In the genomic region with DNA sequence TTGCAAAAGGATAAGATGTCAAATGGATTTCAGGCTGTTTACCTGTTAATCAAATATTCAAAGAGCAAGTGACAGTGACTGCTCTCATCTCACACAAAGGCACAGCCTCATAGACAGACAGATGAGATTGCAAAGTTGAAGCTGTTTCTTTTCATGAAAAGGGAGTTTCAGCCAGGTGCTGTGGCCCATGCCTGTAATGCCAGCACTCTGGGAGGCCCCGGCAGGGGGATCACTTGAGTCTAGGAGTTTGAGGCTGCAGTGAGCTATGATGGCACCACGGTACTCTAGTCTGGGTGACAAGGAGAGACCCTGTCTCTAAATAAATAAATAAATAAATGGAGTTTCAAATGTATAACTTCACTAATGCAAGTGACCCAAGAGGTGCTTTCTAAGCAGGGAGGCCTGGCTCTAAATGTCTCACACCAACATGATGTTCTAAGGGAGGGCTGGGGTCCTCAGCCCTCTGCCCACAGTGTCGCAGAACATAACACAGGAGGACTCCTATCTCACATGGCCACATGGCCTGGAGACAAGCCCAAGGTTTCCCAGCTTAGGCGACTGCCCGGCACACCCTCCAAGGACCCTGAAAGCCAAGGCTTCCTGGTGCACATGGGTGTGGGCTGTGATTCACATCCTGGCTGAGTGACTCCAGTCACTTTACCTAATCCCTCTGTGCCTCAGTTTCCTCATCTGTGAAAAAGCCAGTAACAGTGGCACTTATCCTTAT, we compare ENCODE assay signal across 1 cellular context.
TF ChIP-seq lines count a peak whose summit lies in the region.

No MANE protein-coding gene starts in this region.

TF ChIP-seq in HCT116, 20 proteins besides CTCF, POLR2A, EP300 and RAD21:
- no peak for TF ChIP-seq ZFX (IDR thresholded peaks at IDR 0.05)
- TF ChIP-seq YY1 (IDR thresholded peaks at IDR 0.05; ENCODE audit: extremely low read depth, insufficient replicate concordance, low read depth, low read length) = no peak
- TF ChIP-seq ZBTB33 (IDR thresholded peaks at IDR 0.05; ENCODE audit: extremely low read depth, insufficient replicate concordance, low read length) = no peak
- TF ChIP-seq SIN3A (IDR thresholded peaks at IDR 0.05; ENCODE audit: low read depth) = no peak
- TF ChIP-seq, protein P1, sequence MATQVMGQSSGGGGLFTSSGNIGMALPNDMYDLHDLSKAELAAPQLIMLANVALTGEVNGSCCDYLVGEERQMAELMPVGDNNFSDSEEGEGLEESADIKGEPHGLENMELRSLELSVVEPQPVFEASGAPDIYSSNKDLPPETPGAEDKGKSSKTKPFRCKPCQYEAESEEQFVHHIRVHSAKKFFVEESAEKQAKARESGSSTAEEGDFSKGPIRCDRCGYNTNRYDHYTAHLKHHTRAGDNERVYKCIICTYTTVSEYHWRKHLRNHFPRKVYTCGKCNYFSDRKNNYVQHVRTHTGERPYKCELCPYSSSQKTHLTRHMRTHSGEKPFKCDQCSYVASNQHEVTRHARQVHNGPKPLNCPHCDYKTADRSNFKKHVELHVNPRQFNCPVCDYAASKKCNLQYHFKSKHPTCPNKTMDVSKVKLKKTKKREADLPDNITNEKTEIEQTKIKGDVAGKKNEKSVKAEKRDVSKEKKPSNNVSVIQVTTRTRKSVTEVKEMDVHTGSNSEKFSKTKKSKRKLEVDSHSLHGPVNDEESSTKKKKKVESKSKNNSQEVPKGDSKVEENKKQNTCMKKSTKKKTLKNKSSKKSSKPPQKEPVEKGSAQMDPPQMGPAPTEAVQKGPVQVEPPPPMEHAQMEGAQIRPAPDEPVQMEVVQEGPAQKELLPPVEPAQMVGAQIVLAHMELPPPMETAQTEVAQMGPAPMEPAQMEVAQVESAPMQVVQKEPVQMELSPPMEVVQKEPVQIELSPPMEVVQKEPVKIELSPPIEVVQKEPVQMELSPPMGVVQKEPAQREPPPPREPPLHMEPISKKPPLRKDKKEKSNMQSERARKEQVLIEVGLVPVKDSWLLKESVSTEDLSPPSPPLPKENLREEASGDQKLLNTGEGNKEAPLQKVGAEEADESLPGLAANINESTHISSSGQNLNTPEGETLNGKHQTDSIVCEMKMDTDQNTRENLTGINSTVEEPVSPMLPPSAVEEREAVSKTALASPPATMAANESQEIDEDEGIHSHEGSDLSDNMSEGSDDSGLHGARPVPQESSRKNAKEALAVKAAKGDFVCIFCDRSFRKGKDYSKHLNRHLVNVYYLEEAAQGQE (IDR thresholded peaks at IDR 0.05; ENCODE audit: low read depth) = no peak
- no peak for TF ChIP-seq ELF1 (IDR thresholded peaks at IDR 0.05; ENCODE audit: borderline replicate concordance, low read depth)
- TF ChIP-seq FOSL1 (IDR thresholded peaks at IDR 0.05; ENCODE audit: low read depth) = no peak
- TF ChIP-seq, protein P2, sequence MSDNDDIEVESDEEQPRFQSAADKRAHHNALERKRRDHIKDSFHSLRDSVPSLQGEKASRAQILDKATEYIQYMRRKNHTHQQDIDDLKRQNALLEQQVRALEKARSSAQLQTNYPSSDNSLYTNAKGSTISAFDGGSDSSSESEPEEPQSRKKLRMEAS (IDR thresholded peaks at IDR 0.05) = no peak
- no peak for TF ChIP-seq SRF (IDR thresholded peaks at IDR 0.05; ENCODE audit: low read depth)
- TF ChIP-seq, protein P3, sequence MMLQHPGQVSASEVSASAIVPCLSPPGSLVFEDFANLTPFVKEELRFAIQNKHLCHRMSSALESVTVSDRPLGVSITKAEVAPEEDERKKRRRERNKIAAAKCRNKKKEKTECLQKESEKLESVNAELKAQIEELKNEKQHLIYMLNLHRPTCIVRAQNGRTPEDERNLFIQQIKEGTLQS (IDR thresholded peaks at IDR 0.05) = no peak
- no peak for TF ChIP-seq TCF7L2 (IDR thresholded peaks at IDR 0.05; ENCODE audit: borderline replicate concordance, extremely low read depth, insufficient read depth, insufficient read length)
- no peak for TF ChIP-seq JUND (IDR thresholded peaks at IDR 0.05)
- no peak for TF ChIP-seq EZH2phosphoT487 (IDR thresholded peaks at IDR 0.05; ENCODE audit: borderline replicate concordance)
- TF ChIP-seq ZNF274 (IDR thresholded peaks at IDR 0.05; ENCODE audit: low read depth, low read length) = no peak
- TF ChIP-seq CBX3 (IDR thresholded peaks at IDR 0.05; ENCODE audit: low read depth) = no peak
- TF ChIP-seq CEBPB (IDR thresholded peaks at IDR 0.05; ENCODE audit: low read depth) = no peak
- TF ChIP-seq SP1 (IDR thresholded peaks at IDR 0.05; ENCODE audit: low read depth) = no peak
- no peak for TF ChIP-seq EZH2 (IDR thresholded peaks at IDR 0.05)
